In the genomic region with DNA sequence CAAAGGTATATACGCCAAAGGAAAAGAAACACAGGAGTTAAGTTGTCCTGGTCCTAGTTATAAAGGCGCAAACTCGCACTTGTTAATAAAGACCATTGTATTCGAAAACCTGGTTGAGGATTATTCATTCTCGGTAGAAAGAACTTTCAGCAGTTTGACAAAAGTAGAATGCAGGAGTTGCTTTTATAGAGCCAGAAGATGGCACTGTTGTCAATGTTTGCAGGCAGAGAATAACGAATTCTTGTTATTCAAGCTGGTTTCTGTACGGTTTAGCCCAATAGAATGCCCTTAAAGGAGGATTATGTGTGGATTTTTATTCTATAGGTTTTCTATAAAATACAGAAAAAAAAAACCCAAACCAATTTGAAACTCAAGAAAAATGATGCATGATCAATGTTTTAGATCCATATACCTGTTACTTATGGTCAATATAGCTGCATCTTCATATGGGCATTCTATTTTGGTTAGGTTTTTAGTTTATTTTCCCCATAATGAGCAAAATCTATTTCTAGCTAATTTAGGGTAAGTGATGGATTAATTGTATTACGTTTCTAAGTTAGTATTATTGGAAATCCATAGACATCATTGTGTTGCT, we compare ENCODE assay signal across 8 cellular contexts.
DNase-seq lines count a peak whose midpoint lies in the region; ATAC-seq and TF ChIP-seq lines count a peak whose summit lies in the region.

No MANE protein-coding gene starts in this region.

- no peak overlapping the region for H3K27ac ChIP-seq in 22Rv1
- no peak overlapping the region for H3K27ac ChIP-seq in OCI-LY7 (ENCODE audit: low read depth, low read length, poor library complexity, severe bottlenecking)
- no peak overlapping the region for H3K27ac ChIP-seq in coronary artery
- no peak overlapping the region for H3K27ac ChIP-seq in ovary

- H2AFZ ChIP-seq in OCI-LY7 (ENCODE audit: low read length), result peak overlapping the region; percentile 65; the same call in 1 of the 2 replicates

- H3K4me3 ChIP-seq in OCI-LY7 (ENCODE audit: low read depth, low read length, poor library complexity, severe bottlenecking) (no peak overlapping the region), coronary artery (no peak overlapping the region), mucosa of descending colon (no peak overlapping the region), ovary (no peak overlapping the region)

- TF ChIP-seq EP300 in ovary (IDR thresholded peaks at IDR 0.05), result no peak

- no peaks in the 10 kb centered on the region for H4K20me1 ChIP-seq in OCI-LY7 (ENCODE audit: insufficient read depth, low read length)

- intact Hi-C loops in OCI-LY7 (cut with micrococcal nuclease; ENCODE audit: unreplicated experiment), result loop anchor here (2.0 to 10.0 kb wide), 3 partner anchors 340 to 1172 kb away; no protein-coding TSS in a partner anchor
- intact Hi-C loops in mucosa of descending colon (cut with DNase I, micrococcal nuclease), result loop anchor here in 1 of 2 donors (10.0 kb wide), 1 partner anchor 1150 kb away; no protein-coding TSS in a partner anchor
- intact Hi-C loops in ovary (cut with DNase I), result loop anchor here in 2 of 4 donors (5.0 to 10.0 kb wide), 2 partner anchors 1180 to 1418 kb away; no protein-coding TSS in a partner anchor

- H3K27me3 ChIP-seq in ovary, result no peaks in the 10 kb centered on the region

- H3K36me3 ChIP-seq in OCI-LY7 (ENCODE audit: insufficient read depth, low read length), result no peaks in the 10 kb centered on the region
- no peaks in the 10 kb centered on the region for H3K36me3 ChIP-seq in mucosa of descending colon (ENCODE audit: low read depth)
- no peaks in the 10 kb centered on the region for H3K36me3 ChIP-seq in ovary

- peak; percentile 30 for DNase-seq in GM04504 (ENCODE audit: low read depth)
- peak; percentile 43 for DNase-seq in HS-5 (ENCODE audit: low read depth)
- DNase-seq in OCI-LY7 (ENCODE audit: low spot score), result peak; percentile 82
- DNase-seq in coronary artery (ENCODE audit: low spot score), result no peak
- peak in 1 of 3 donors; percentile 56 for DNase-seq in mucosa of descending colon
- no peak for DNase-seq in ovary
- DNase-seq in NCI-H187 (lab: John Stamatoyannopoulos, UW), result no peak

- H3K4me1 ChIP-seq in OCI-LY7 (ENCODE audit: insufficient read depth, low read length, poor library complexity, severe bottlenecking) (peaks cover 36% of the 10 kb centered on the region), mucosa of descending colon (ENCODE audit: low read depth) (peaks cover 13% of the 10 kb centered on the region), ovary (ENCODE audit: insufficient read depth) (no peaks in the 10 kb centered on the region)

- 4 to 11% (median 4%) methylated on average over 8 of the region's 8 CpGs for WGBS in ovary, 3 donors

- BruUV-seq in OCI-LY7 (replicated peaks; lab: Mats Ljungman, UMichigan), result no TSS peak

- no peaks in the 10 kb centered on the region for H3K9me2 ChIP-seq in OCI-LY7 (ENCODE audit: insufficient read depth, low read length)

- CTCF ChIA-PET in OCI-LY7 (lab: Charles Lee; ENCODE audit: unreplicated experiment), result no interaction called here

- H3K79me2 ChIP-seq in OCI-LY7 (ENCODE audit: insufficient read depth, low read depth, low read length), result no peaks in the 10 kb centered on the region

- no peak for TF ChIP-seq POLR2A in ovary (IDR thresholded peaks at IDR 0.05)

- POLR2A ChIA-PET in OCI-LY7 (lab: Charles Lee), result interaction anchor here (0.7 to 1.2 kb wide), 2 partner anchors 1024 to 1174 kb away, joined by 3 to 4 read pairs; no protein-coding TSS in a partner anchor

- no peaks in the 10 kb centered on the region for H3K9me3 ChIP-seq in OCI-LY7 (ENCODE audit: low read length)
- H3K9me3 ChIP-seq in mucosa of descending colon, result no peaks in the 10 kb centered on the region
- no peaks in the 10 kb centered on the region for H3K9me3 ChIP-seq in ovary

- peak overlapping the region; percentile 17; the same call in 1 of the 2 replicates for H3K4me2 ChIP-seq in OCI-LY7 (ENCODE audit: low read length)

- ATAC-seq in mucosa of descending colon, result peak; percentile 56

- peak; percentile 83 for TF ChIP-seq CTCF in 22Rv1 (IDR thresholded peaks at IDR 0.05)
- peak; percentile 96 for TF ChIP-seq CTCF in OCI-LY7 (conservative IDR thresholded peaks at IDR 0.05; ENCODE audit: low read length)
- TF ChIP-seq CTCF in coronary artery (IDR thresholded peaks at IDR 0.05), result peak; percentile 27
- peak; percentile 16 for TF ChIP-seq CTCF in mucosa of descending colon (IDR thresholded peaks at IDR 0.05)
- no peak for TF ChIP-seq CTCF in ovary (IDR thresholded peaks at IDR 0.05)

Comparison
In these comparisons a context has a peak if more than half of its experiments do, and no peak if none do; other contexts are left out.
1. CTCF ChIP-seq: peak in 22Rv1 (single experiment), OCI-LY7 (single experiment), coronary artery (single experiment) and mucosa of descending colon (single experiment); none in ovary (0 of 3).
2. DNase-seq: peak in GM04504 (single experiment), HS-5 (single experiment) and OCI-LY7 (single experiment); none in coronary artery (single experiment), ovary (0 of 5) and NCI-H187 (0 of 2).